Comparison of ENCODE assay signal across 26 cellular contexts in the genomic region with DNA sequence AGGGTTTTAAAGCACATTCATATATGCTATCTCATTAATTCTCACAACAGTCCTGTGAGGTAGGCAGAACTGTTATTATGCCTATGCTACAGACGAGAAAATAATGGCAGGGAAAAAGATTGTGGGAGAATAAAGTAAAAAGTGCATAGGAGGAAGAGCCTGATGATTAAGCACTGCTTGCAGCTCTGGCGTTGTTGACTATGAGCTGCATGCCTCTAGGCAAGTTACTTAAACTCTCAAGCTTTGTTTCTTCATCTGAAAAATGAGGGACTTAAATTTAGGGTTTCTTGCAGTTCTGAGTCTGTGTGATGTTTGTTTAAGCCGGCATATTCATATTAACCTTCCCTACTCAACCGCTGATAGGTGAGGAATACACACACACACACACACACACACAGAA. TPM values are rescaled to one million over a fixed set of nuclear protein-coding genes. Genes with fewer than 3 reads are reported as not detected.
DNase-seq lines count a peak whose midpoint lies in the region; ATAC-seq, FAIRE-seq and TF ChIP-seq lines count a peak whose summit lies in the region.
"Had no signal": no experiment of that assay in that cellular context is flagged by ENCODE, and none has a peak within 500 bp of the region (broad histone marks: within the 10 kb centered on the region; RNA-seq: fewer than 3 reads in every experiment).

No MANE protein-coding gene starts in this region.

- H3K4me3 ChIP-seq in A549 (no peak overlapping the region), Karpas-422 (ENCODE audit: low read length) (no peak overlapping the region), mammary epithelial cell (replicated peaks in 1 of 3; ENCODE audit: insufficient read depth in 1 of 3, low read depth in 2 of 3, low read length in 3 of 3) (no peak overlapping the region)
- H3K4me3 ChIP-seq: BLaER1 treated with 17β-estradiol and CSF1 and Interleukin-3, amounts not matched to agents 10 nM and 100 nM; lower lobe of right lung; pancreas; right lobe of liver; tibial nerve had no signal

- H3K4me1 ChIP-seq in A549: peaks cover 47% of the 10 kb centered on the region
- peaks cover 46% of the 10 kb centered on the region for H3K4me1 ChIP-seq in Karpas-422 (ENCODE audit: low read length)
- H3K4me1 ChIP-seq in mammary epithelial cell (ENCODE audit: insufficient read depth, low read length): peaks cover 24% of the 10 kb centered on the region

- no TSS peak for BruUV-seq in mammary epithelial cell (replicated peaks; lab: Mats Ljungman, UMichigan)

- TF ChIP-seq POLR2A in A549 (IDR thresholded peaks at IDR 0.05; ENCODE audit: low read length): no peak

- FAIRE-seq in A549 (lab: Jason Lieb, UNC): no peak
- FAIRE-seq: D721Med, G401.6, pancreas had no signal

- H4K20me1 ChIP-seq in Karpas-422 (ENCODE audit: insufficient read depth, low read depth, low read length) (no peaks in the 10 kb centered on the region), mammary epithelial cell (ENCODE audit: insufficient read depth, low read length) (no peaks in the 10 kb centered on the region)
- H4K20me1 ChIP-seq: BLaER1 treated with 17β-estradiol and CSF1 and Interleukin-3, amounts not matched to agents 10 nM and 100 nM had no signal

- ATAC-seq in A549: no peak
- ATAC-seq in natural killer cell treated with Interleukin-12 subunit alpha and Interleukin-12 subunit beta and Interleukin-15 and Interleukin-18, amount 100 ng/mL, for 72 hours: no peak
- no peak for ATAC-seq in GM18870 (IDR thresholded peaks at IDR 0.05; ENCODE audit: unreplicated experiment)
- ATAC-seq: activated naive CD8-positive, alpha-beta T cell treated with anti-CD3 and anti-CD28 coated beads, Interleukin-2, amount 50 U/mL, for 24 hours; pancreas; right lobe of liver had no signal

- no peaks in the 10 kb centered on the region for H3K36me3 Mint-ChIP-seq in natural killer cell treated with Interleukin-12 subunit alpha and Interleukin-12 subunit beta and Interleukin-15 and Interleukin-18, amount 100 ng/mL, for 72 hours
- no peaks in the 10 kb centered on the region for H3K36me3 Mint-ChIP-seq in chondrocyte (ENCODE audit: low read depth)

- TF ChIP-seq CTCF in A549 (IDR thresholded peaks at IDR 0.05): no peak
- no peak for TF ChIP-seq CTCF in mammary epithelial cell (conservative IDR thresholded peaks at IDR 0.05 in 1 of 2, IDR thresholded peaks at IDR 0.05 in 1 of 2; ENCODE audit: extremely low read depth in 1 of 2, insufficient read depth in 1 of 2, low read depth in 1 of 2, low read length in 2 of 2)
- no peak for TF ChIP-seq CTCF in chondrocyte (IDR thresholded peaks at IDR 0.05)

- dilution Hi-C loops in mammary epithelial cell (cut with HindIII; ENCODE audit: low sequenced_read_pairs): no loop called here

- POLR2A ChIA-PET in A549 (lab: Yijun Ruan, JAX): interaction anchor here (0.5 kb wide), 1 partner anchor 15 kb away, joined by 6 read pairs; no protein-coding TSS in a partner anchor

- H3K79me2 ChIP-seq in Karpas-422 (ENCODE audit: low read length): no peaks in the 10 kb centered on the region
- no peaks in the 10 kb centered on the region for H3K79me2 ChIP-seq in mammary epithelial cell (ENCODE audit: insufficient read depth, low read length)

- WGBS in A549 (ENCODE audit: missing lambda C conversion rate): 32% methylated on average over 4 of the region's 4 CpGs
- 68% methylated on average over 4 of the region's 4 CpGs for WGBS in mammary epithelial cell (ENCODE audit: low coverage, missing lambda C conversion rate)

- TF ChIP-seq EP300 in A549 (IDR thresholded peaks at IDR 0.05): no peak

- no peak for TF ChIP-seq RAD21 in A549 (conservative IDR thresholded peaks at IDR 0.05 in 1 of 2, IDR thresholded peaks at IDR 0.05 in 1 of 2)

- no peak overlapping the region for H3K9ac ChIP-seq in Karpas-422 (ENCODE audit: low read length)
- no peak overlapping the region for H3K9ac ChIP-seq in mammary epithelial cell (ENCODE audit: insufficient read depth, low read length)
- H3K9ac ChIP-seq: BLaER1 treated with 17β-estradiol and CSF1 and Interleukin-3, amounts not matched to agents 10 nM and 100 nM had no signal

- DNase-seq in A549 (ENCODE audit: low read depth in 1 of 2, low spot score in 1 of 2) (peak in 1 of 2 experiments; percentile 21), Karpas-422 (peak; percentile 14), mammary epithelial cell (peak; percentile 53), iris pigment epithelial cell (ENCODE audit: low read depth) (peak; percentile 76), chondrocyte (ENCODE audit: low spot score) (no peak)
- DNase-seq in stimulated activated CD4-positive, alpha-beta T cell treated with anti-CD3 and anti-CD28 coated beads, Interleukin-4, amount 100 ng/mL, for 24 hours: no peak
- DNase-seq in natural killer cell treated with Interleukin-12 subunit alpha and Interleukin-12 subunit beta and Interleukin-15 and Interleukin-18, amount 100 ng/mL, for 72 hours (ENCODE audit: low spot score): no peak
- DNase-seq: 8988T; activated CD4-positive, alpha-beta T cell treated with anti-CD3 and anti-CD28 coated beads for 36 hours; activated effector memory CD4-positive, alpha-beta T cell treated with Interleukin-2 at 50 U/mL for 16 hours; activated naive CD8-positive, alpha-beta T cell treated with anti-CD3 and anti-CD28 coated beads, Interleukin-2, amount 50 U/mL, for 24 hours; dermis blood vessel endothelial cell; erythroblast; HCEC 1CT; lower lobe of right lung; MM.1S; NCI-H146; NCI-H82; pancreas; right lobe of liver; stimulated activated naive CD4-positive, alpha-beta T cell treated with Interleukin-2 at 50 U/mL for 16 hours had no signal

- no peak overlapping the region for H3K4me3 Mint-ChIP-seq in natural killer cell treated with Interleukin-12 subunit alpha and Interleukin-12 subunit beta and Interleukin-15 and Interleukin-18, amount 100 ng/mL, for 72 hours
- H3K4me3 Mint-ChIP-seq in chondrocyte (ENCODE audit: unreplicated experiment): no peak overlapping the region
- H3K4me3 Mint-ChIP-seq: activated CD4-positive, alpha-beta T cell treated with anti-CD3 and anti-CD28 coated beads for 36 hours; activated naive CD8-positive, alpha-beta T cell treated with anti-CD3 and anti-CD28 coated beads, Interleukin-2, amount 50 U/mL, for 24 hours had no signal

- in situ Hi-C loops in mammary epithelial cell (cut with MboI; ENCODE audit: low sequenced_read_pairs in 2 of 2): no loop called here

- H3K27ac Mint-ChIP-seq in natural killer cell treated with Interleukin-12 subunit alpha and Interleukin-12 subunit beta and Interleukin-15 and Interleukin-18, amount 100 ng/mL, for 72 hours: no peak overlapping the region
- H3K27ac Mint-ChIP-seq in chondrocyte (ENCODE audit: unreplicated experiment): no peak overlapping the region
- H3K27ac Mint-ChIP-seq: activated CD4-positive, alpha-beta T cell treated with anti-CD3 and anti-CD28 coated beads for 36 hours; activated naive CD8-positive, alpha-beta T cell treated with anti-CD3 and anti-CD28 coated beads, Interleukin-2, amount 50 U/mL, for 24 hours had no signal

- no peaks in the 10 kb centered on the region for H3K9me3 Mint-ChIP-seq in natural killer cell treated with Interleukin-12 subunit alpha and Interleukin-12 subunit beta and Interleukin-15 and Interleukin-18, amount 100 ng/mL, for 72 hours
- no peaks in the 10 kb centered on the region for H3K9me3 Mint-ChIP-seq in chondrocyte (ENCODE audit: low read depth)
- H3K9me3 Mint-ChIP-seq: activated naive CD8-positive, alpha-beta T cell treated with anti-CD3 and anti-CD28 coated beads, Interleukin-2, amount 50 U/mL, for 24 hours had no signal

- H3K27ac ChIP-seq in A549 (0 out of 6 replicates have a peak overlapping the region, but pooled peaks of 1 of the 2 experiments have one; percentile 36), Karpas-422 (ENCODE audit: low read length) (no peak overlapping the region), mammary epithelial cell (ENCODE audit: insufficient read depth, low read depth, low read length) (no peak overlapping the region)
- H3K27ac ChIP-seq: BLaER1 treated with 17β-estradiol and CSF1 and Interleukin-3, amounts not matched to agents 10 nM and 100 nM; lower lobe of right lung; pancreas; right lobe of liver; tibial nerve had no signal

- H3K4me2 ChIP-seq in A549 (peak overlapping the region; percentile 20; the same call in 1 of the 3 replicates), Karpas-422 (ENCODE audit: low read depth, low read length, poor library complexity, severe bottlenecking) (no peak overlapping the region), mammary epithelial cell (ENCODE audit: insufficient read depth, low read depth, low read length) (no peak overlapping the region)
- H3K4me2 ChIP-seq: BLaER1 treated with 17β-estradiol and CSF1 and Interleukin-3, amounts not matched to agents 10 nM and 100 nM had no signal

- CTCF ChIA-PET in A549 (lab: Yijun Ruan, JAX) (no interaction called here), mammary epithelial cell (lab: Charles Lee; ENCODE audit: low non-redundant PET) (interaction anchor here (0.7 kb wide), 1 partner anchor 230 kb away, joined by 3 read pairs; no protein-coding TSS in a partner anchor)

- H3K27me3 Mint-ChIP-seq in natural killer cell treated with Interleukin-12 subunit alpha and Interleukin-12 subunit beta and Interleukin-15 and Interleukin-18, amount 100 ng/mL, for 72 hours: peaks cover 11 to 14% of the 10 kb centered on the region in 2 donors
- H3K27me3 Mint-ChIP-seq in chondrocyte (ENCODE audit: low read depth): no peaks in the 10 kb centered on the region
- H3K27me3 Mint-ChIP-seq: activated CD4-positive, alpha-beta T cell treated with anti-CD3 and anti-CD28 coated beads for 36 hours had no signal

- no peaks in the 10 kb centered on the region for H3K9me2 ChIP-seq in Karpas-422 (replicated peaks; ENCODE audit: insufficient read depth, low read length)

- H3K36me3 ChIP-seq in Karpas-422 (ENCODE audit: insufficient read depth, low read length): no peaks in the 10 kb centered on the region
- no peaks in the 10 kb centered on the region for H3K36me3 ChIP-seq in mammary epithelial cell (ENCODE audit: insufficient read depth, low read length)
- H3K36me3 ChIP-seq: BLaER1 treated with 17β-estradiol and CSF1 and Interleukin-3, amounts not matched to agents 10 nM and 100 nM; lower lobe of right lung; pancreas; right lobe of liver; tibial nerve had no signal

- H2AFZ ChIP-seq in Karpas-422 (ENCODE audit: low read length): no peak overlapping the region
- H2AFZ ChIP-seq in mammary epithelial cell (ENCODE audit: low read depth, low read length): peak overlapping the region; percentile 41

- no peaks in the 10 kb centered on the region for H3K27me3 ChIP-seq in Karpas-422 (ENCODE audit: low read length)
- no peaks in the 10 kb centered on the region for H3K27me3 ChIP-seq in mammary epithelial cell (ENCODE audit: insufficient read depth, low read length)
- H3K27me3 ChIP-seq: pancreas, right lobe of liver, tibial nerve had no signal

- H3K9me3 ChIP-seq in A549 (no peaks in the 10 kb centered on the region), Karpas-422 (ENCODE audit: low read length) (no peaks in the 10 kb centered on the region), mammary epithelial cell (replicated peaks; ENCODE audit: insufficient read depth, low read length) (no peaks in the 10 kb centered on the region)
- H3K9me3 ChIP-seq: BLaER1 treated with 17β-estradiol and CSF1 and Interleukin-3, amounts not matched to agents 10 nM and 100 nM; lower lobe of right lung; pancreas; right lobe of liver; tibial nerve had no signal

- intact Hi-C loops in mammary epithelial cell (cut with micrococcal nuclease): no loop called here

- peaks cover 8 to 9% of the 10 kb centered on the region in 2 donors for H3K4me1 Mint-ChIP-seq in natural killer cell treated with Interleukin-12 subunit alpha and Interleukin-12 subunit beta and Interleukin-15 and Interleukin-18, amount 100 ng/mL, for 72 hours (ENCODE audit: low read depth in 2 of 2)
- peaks cover 59% of the 10 kb centered on the region for H3K4me1 Mint-ChIP-seq in chondrocyte (ENCODE audit: low read depth)

RNA-seq across cellular contexts. Expression of gene RAPH1, which starts 51.6 kb away (rescaled TPM):
- polyA plus RNA-seq in A549 (2011; rRNA removed) (7.3 and 11.6 TPM in 2 replicates), A549 (2017; fragmentation: RNase III; extraction: RNeasy Plus Mini Kit Qiagen cat#74134 plus additional on column Dnase treatment) (5.5 to 6.9 TPM (median 6.3 TPM) in 3 replicates), mammary epithelial cell (6.1 TPM)
- 2.4 and 2.6 TPM in 2 replicates for polyA plus RNA-seq in A549 (2012; cell fraction: cytosol; rRNA removed)
- polyA plus RNA-seq in A549 (2012; cell fraction: nucleus; rRNA removed): 2.3 and 2.6 TPM in 2 replicates
- 17.1 and 17.2 TPM in 2 replicates for polyA minus RNA-seq in A549 (2011; rRNA and poly(A)+ RNA removed)
- not detected in 2 replicates for total RNA-seq in Karpas-422 (2014; rRNA removed; shearing (Covaris generic); ENCODE audit: low replicate concordance)
- total RNA-seq in mammary epithelial cell (10 to 100 TPM; 12.5 to 42.2 TPM), chondrocyte (58.9 to 71.6 TPM (median 71.5 TPM) in 3 replicates)
- 51.5 TPM for polyA minus RNA-seq in mammary epithelial cell
- 1 to 10 TPM in 1 of 2 donors, under 1 TPM in 1; 0.92 to 1.0 TPM for total RNA-seq in natural killer cell treated with Interleukin-12 subunit alpha and Interleukin-12 subunit beta and Interleukin-15 and Interleukin-18, amount 100 ng/mL, for 72 hours

Comparison
In these comparisons a context has a peak if more than half of its experiments do, and no peak if none do; other contexts are left out.
1. DNase-seq: peak in Karpas-422 (single experiment), mammary epithelial cell (single experiment) and iris pigment epithelial cell (single experiment); none in stimulated activated CD4-positive, alpha-beta T cell treated with anti-CD3 and anti-CD28 coated beads, Interleukin-4, amount 100 ng/mL, for 24 hours (single experiment), natural killer cell treated with Interleukin-12 subunit alpha and Interleukin-12 subunit beta and Interleukin-15 and Interleukin-18, amount 100 ng/mL, for 72 hours (single experiment) and chondrocyte (single experiment).
2. RNA of gene RAPH1, which starts 51.6 kb away (total RNA-seq): 58.9 to 71.6 TPM in chondrocyte and 12.5 to 42.2 TPM in mammary epithelial cell; 0.92 to 1.0 TPM in natural killer cell treated with Interleukin-12 subunit alpha and Interleukin-12 subunit beta and Interleukin-15 and Interleukin-18, amount 100 ng/mL, for 72 hours and not detected in Karpas-422; every median in the first group is over 4 times any median in the second.